In genomic region chr11:72080326-72081183, GRCh38 we compare ENCODE assay signal across 8 cellular contexts. TPM values are rescaled to one million over a fixed set of nuclear protein-coding genes. Genes with fewer than 3 reads are reported as not detected.
DNase-seq lines count a peak whose midpoint lies in the region; FAIRE-seq and TF ChIP-seq lines count a peak whose summit lies in the region.

Gene LRRC51 (plus strand): TSS chr11:72080850. CDS start chr11:72089084, 8,234 bp downstream.
Gene NUMA1 (minus strand): TSS chr11:72080542. CDS start chr11:72035943, 44,599 bp downstream.

- H3K4me1 ChIP-seq in MM.1S (ENCODE audit: low read length): peaks cover 31% of the 10 kb centered on the region

- H3K9me3 Mint-ChIP-seq in nephron progenitor cell: no peaks in the 10 kb centered on the region
- H3K9me3 Mint-ChIP-seq in stimulated activated naive CD8-positive, alpha-beta T cell treated with anti-CD3 and anti-CD28 coated beads, Interleukin-15, Interleukin-2, amounts not matched to agents 100 ng/mL and 50 ng/mL, for 24 hours: no peaks in the 10 kb centered on the region

- H3F3A ChIP-seq in MM.1S (ENCODE audit: insufficient read depth, low read length): peaks cover 16% of the 10 kb centered on the region

- H3K4me1 Mint-ChIP-seq in nephron progenitor cell: peaks cover 40% of the 10 kb centered on the region
- peaks cover 45% of the 10 kb centered on the region for H3K4me1 Mint-ChIP-seq in stimulated activated naive CD8-positive, alpha-beta T cell treated with anti-CD3 and anti-CD28 coated beads, Interleukin-15, Interleukin-2, amounts not matched to agents 100 ng/mL and 50 ng/mL, for 24 hours (ENCODE audit: low read depth)

- H3K27ac Mint-ChIP-seq in nephron progenitor cell: peak within 1 kb of the TSS; percentile 99
- peak within 1 kb of the TSS; percentile 97 for H3K27ac Mint-ChIP-seq in stimulated activated naive CD8-positive, alpha-beta T cell treated with anti-CD3 and anti-CD28 coated beads, Interleukin-15, Interleukin-2, amounts not matched to agents 100 ng/mL and 50 ng/mL, for 24 hours

- no peak for TF ChIP-seq CTCF in MM.1S (IDR thresholded peaks at IDR 0.05; ENCODE audit: low read length)
- TF ChIP-seq CTCF in fibroblast of villous mesenchyme (IDR thresholded peaks at IDR 0.05; ENCODE audit: insufficient read depth, low read depth, low read length): no peak
- TF ChIP-seq CTCF in nephron progenitor cell (IDR thresholded peaks at IDR 0.05): no peak

- H4K20me1 ChIP-seq in MM.1S (ENCODE audit: insufficient read depth, low read length): no peaks in the 10 kb centered on the region

- H2AFZ ChIP-seq in MM.1S (ENCODE audit: low read length): peak within 1 kb of the TSS; percentile 46

- H3K27me3 Mint-ChIP-seq in nephron progenitor cell (ENCODE audit: low read depth, poor library complexity): no peaks in the 10 kb centered on the region
- H3K27me3 Mint-ChIP-seq in stimulated activated naive CD8-positive, alpha-beta T cell treated with anti-CD3 and anti-CD28 coated beads, Interleukin-15, Interleukin-2, amounts not matched to agents 100 ng/mL and 50 ng/mL, for 24 hours: no peaks in the 10 kb centered on the region

- H3K9me2 ChIP-seq in MM.1S (replicated peaks; ENCODE audit: insufficient read depth, low read length): no peaks in the 10 kb centered on the region

- H3K4me2 ChIP-seq in MM.1S (ENCODE audit: low read depth, low read length): peak within 1 kb of the TSS; percentile 80

- no peaks in the 10 kb centered on the region for H3K9me3 ChIP-seq in MM.1S (replicated peaks; ENCODE audit: insufficient read depth, low read length)

- H3K27ac ChIP-seq in MM.1S (ENCODE audit: low read length): peak within 1 kb of the TSS; percentile 60; the same call in 1 of the 2 replicates

- no peaks in the 10 kb centered on the region for H3K27me3 ChIP-seq in MM.1S (replicated peaks; ENCODE audit: insufficient read depth, low read length)

- H3K79me2 ChIP-seq in MM.1S (ENCODE audit: low read length): peaks cover 45% of the 10 kb centered on the region

- DNase-seq in HCEC 1CT (peak; percentile 100), MM.1S (peak; percentile 100), SHP77 treated with DMSO at 0.1 percent for 48 hours (lab: John Stamatoyannopoulos, UW) (peak; percentile 100), activated gamma-delta T cell (lab: John Stamatoyannopoulos, UW) (peak; percentile 77), fibroblast of villous mesenchyme (ENCODE audit: low read depth) (peak; percentile 100), nephron progenitor cell (peak; percentile 98)

- H3K4me3 Mint-ChIP-seq in nephron progenitor cell: peak within 1 kb of the TSS; percentile 96
- peak within 1 kb of the TSS; percentile 85 for H3K4me3 Mint-ChIP-seq in stimulated activated naive CD8-positive, alpha-beta T cell treated with anti-CD3 and anti-CD28 coated beads, Interleukin-15, Interleukin-2, amounts not matched to agents 100 ng/mL and 50 ng/mL, for 24 hours

- H3K36me3 ChIP-seq in MM.1S (replicated peaks; ENCODE audit: insufficient read depth, low read length): no peaks in the 10 kb centered on the region

- H3K36me3 Mint-ChIP-seq in nephron progenitor cell (ENCODE audit: low read depth): peaks cover 17% of the 10 kb centered on the region
- peaks cover 3% of the 10 kb centered on the region for H3K36me3 Mint-ChIP-seq in stimulated activated naive CD8-positive, alpha-beta T cell treated with anti-CD3 and anti-CD28 coated beads, Interleukin-15, Interleukin-2, amounts not matched to agents 100 ng/mL and 50 ng/mL, for 24 hours (ENCODE audit: low read depth)

- peak within 1 kb of the TSS; percentile 91 for H3K4me3 ChIP-seq in MM.1S (ENCODE audit: low read length)
- peak within 1 kb of the TSS; percentile 86 for H3K4me3 ChIP-seq in fibroblast of villous mesenchyme (ENCODE audit: low read depth, low read length)

- peak; percentile 99 for FAIRE-seq in G401.6 (lab: Jason Lieb, UNC)

- peak within 1 kb of the TSS; percentile 79 for H3K9ac ChIP-seq in MM.1S (ENCODE audit: low read length)

RNA-seq across cellular contexts. Expression of gene LRRC51, which starts in this region (rescaled TPM):
- total RNA-seq in fibroblast of villous mesenchyme: 4.3 and 5.5 TPM in 2 replicates

RNA-seq across cellular contexts. Expression of gene NUMA1, which starts in this region (rescaled TPM):
- 158 and 169 TPM in 2 replicates for total RNA-seq in fibroblast of villous mesenchyme

Comparison
In these comparisons a context has a peak if more than half of its experiments do, and no peak if none do; other contexts are left out.
1. Peak in every context shown above with its lines: DNase-seq, H3K4me3 ChIP-seq and H3K27ac ChIP-seq.